ENCODE assay signal across 14 cellular contexts in the genomic region with DNA sequence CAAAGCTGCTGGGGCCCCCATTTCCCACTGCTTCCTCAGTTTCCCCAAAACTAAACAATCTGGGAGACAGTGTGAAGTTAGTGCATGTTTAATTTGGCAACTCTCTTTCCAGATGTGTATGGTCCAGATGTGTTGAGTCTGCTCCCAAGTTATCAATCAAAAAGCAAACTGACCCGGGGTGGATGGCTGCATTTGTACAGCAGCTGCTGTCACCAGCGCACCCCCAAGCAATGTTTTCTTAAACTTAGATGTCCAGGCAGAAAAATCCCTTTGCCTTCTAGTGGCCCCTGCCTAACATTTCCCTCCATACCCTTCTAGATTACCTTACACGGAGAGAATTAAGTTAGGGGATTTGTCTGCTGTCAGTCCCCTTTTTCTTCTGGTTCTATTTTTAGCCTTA.
A peak's percentile ranks its signal among the peaks of the same experiment; 100 is the strongest.
DNase-seq lines count a peak whose midpoint lies in the region; ATAC-seq, FAIRE-seq and TF ChIP-seq lines count a peak whose summit lies in the region.
"Had no signal": no experiment of that assay in that cellular context is flagged by ENCODE, and none has a peak within 500 bp of the region (broad histone marks: within the 10 kb centered on the region; RNA-seq: fewer than 3 reads in every experiment).

No MANE protein-coding gene starts in this region.

- peak overlapping the region; percentile 6 for H3K4me3 ChIP-seq in adipocyte (ENCODE audit: low read length)
- no peak overlapping the region for H3K4me3 ChIP-seq in heart right ventricle
- H3K4me3 ChIP-seq in suprapubic skin, result no peak overlapping the region
- H3K4me3 ChIP-seq in H7 (ENCODE audit: insufficient read depth, low read depth, low read length), result no peak overlapping the region
- H3K4me3 ChIP-seq: neural progenitor cell had no signal

- intact Hi-C loops in heart right ventricle (cut with DNase I), result no loop called here

- H3K27ac ChIP-seq in heart right ventricle, result peak overlapping the region in 8 of 10 donors; percentile 14 to 81 (median 44)
- H3K27ac ChIP-seq in suprapubic skin, result peak overlapping the region; percentile 74
- H3K27ac ChIP-seq: C4-2B, foreskin keratinocyte, neural progenitor cell had no signal

- ATAC-seq in heart right ventricle, result peak in 6 of 8 donors; percentile 29 to 61 (median 50)
- ATAC-seq: stimulated activated naive CD8-positive, alpha-beta T cell treated with anti-CD3 and anti-CD28 coated beads, Interleukin-15, Interleukin-2, amounts not matched to agents 100 U/mL and 50 U/mL, for 24 hours had no signal

- peak overlapping the region; percentile 77 for H3K9ac ChIP-seq in adipocyte (ENCODE audit: low read length)
- H3K9ac ChIP-seq: neural progenitor cell had no signal

- no peak for TF ChIP-seq EP300 in suprapubic skin (IDR thresholded peaks at IDR 0.05)

- no peak for FAIRE-seq in GM19239 (lab: Jason Lieb, UNC)

- H3K9me3 ChIP-seq in adipocyte (ENCODE audit: control insufficient read depth, low read length) (no peaks in the 10 kb centered on the region), heart right ventricle (no peaks in the 10 kb centered on the region), suprapubic skin (no peaks in the 10 kb centered on the region)

- WGBS in heart right ventricle, 2 donors, result 52 to 66% methylated on average over 3 of the region's 3 CpGs
- WGBS in suprapubic skin, result 48% methylated on average over 3 of the region's 3 CpGs

- DNase-seq in Daoy (ENCODE audit: low read depth) (peak; percentile 38), adipocyte (ENCODE audit: low read depth) (no peak), heart right ventricle (no peak), suprapubic skin (ENCODE audit: low spot score in 2 of 2) (no peak), GM19239 (ENCODE audit: insufficient read length, low spot score) (no peak), medulla oblongata (ENCODE audit: extremely low spot score) (no peak), H7 (no peak)
- DNase-seq: activated CD4-positive, alpha-beta T cell treated with anti-CD3 and anti-CD28 coated beads, Interleukin-2, amount 10 ng/mL, durations not matched to agents 7 days and 5 days; midbrain; NCI-H82; stimulated activated naive CD8-positive, alpha-beta T cell treated with anti-CD3 and anti-CD28 coated beads, Interleukin-15, Interleukin-2, amounts not matched to agents 100 U/mL and 50 U/mL, for 24 hours had no signal

- TF ChIP-seq CTCF in heart right ventricle (IDR thresholded peaks at IDR 0.05) (no peak), suprapubic skin (IDR thresholded peaks at IDR 0.05) (no peak)

- TF ChIP-seq POLR2A in suprapubic skin (IDR thresholded peaks at IDR 0.05), result no peak

- peaks cover 69% of the 10 kb centered on the region for H3K4me1 ChIP-seq in adipocyte (ENCODE audit: control insufficient read depth, insufficient read depth, low read length)
- peaks cover 4 to 27% (median 14%) of the 10 kb centered on the region in 9 donors for H3K4me1 ChIP-seq in heart right ventricle
- peaks cover 26% of the 10 kb centered on the region for H3K4me1 ChIP-seq in suprapubic skin
- H3K4me1 ChIP-seq: foreskin keratinocyte had no signal

- H3K27me3 ChIP-seq in adipocyte (replicated peaks; ENCODE audit: control insufficient read depth, insufficient read depth, low read length), result no peaks in the 10 kb centered on the region
- H3K27me3 ChIP-seq in heart right ventricle, result peaks cover 0 to 3% (median 0%) of the 10 kb centered on the region in 7 donors
- H3K27me3 ChIP-seq in suprapubic skin, result no peaks in the 10 kb centered on the region
- H3K27me3 ChIP-seq in H7 (ENCODE audit: control insufficient read depth, insufficient read depth, low read length), result no peaks in the 10 kb centered on the region
- H3K27me3 ChIP-seq: neural progenitor cell had no signal

- no peaks in the 10 kb centered on the region for H3K36me3 ChIP-seq in adipocyte (ENCODE audit: control insufficient read depth, insufficient read depth, low read length, severe bottlenecking)
- no peaks in the 10 kb centered on the region for H3K36me3 ChIP-seq in heart right ventricle
- H3K36me3 ChIP-seq in suprapubic skin, result no peaks in the 10 kb centered on the region
- no peaks in the 10 kb centered on the region for H3K36me3 ChIP-seq in H7 (replicated peaks; ENCODE audit: control insufficient read depth, insufficient read depth, low read length)
- H3K36me3 ChIP-seq: neural progenitor cell had no signal
